Comparison of ENCODE assay signal across 16 cellular contexts in genomic region chr3:47414161-47414564, GRCh38. TPM values are rescaled to one million over a fixed set of nuclear protein-coding genes. Genes with fewer than 3 reads are reported as not detected.
A peak's percentile ranks its signal among the peaks of the same experiment; 100 is the strongest.
DNase-seq lines count a peak whose midpoint lies in the region; ATAC-seq, FAIRE-seq and TF ChIP-seq lines count a peak whose summit lies in the region.
"Had no signal": no experiment of that assay in that cellular context is flagged by ENCODE, and none has a peak within 500 bp of the region (broad histone marks: within the 10 kb centered on the region; RNA-seq: fewer than 3 reads in every experiment).

No MANE protein-coding gene starts in this region.

- H3K27me3 Mint-ChIP-seq in naive thymus-derived CD4-positive, alpha-beta T cell: no peaks in the 10 kb centered on the region
- H3K27me3 Mint-ChIP-seq: activated naive CD8-positive, alpha-beta T cell treated with anti-CD3 and anti-CD28 coated beads for 36 hours had no signal

- FAIRE-seq in H1 (lab: Jason Lieb, UNC): no peak
- FAIRE-seq: HTR-8/SVneo had no signal

- no peak overlapping the region for H4K5ac ChIP-seq in H1 (ENCODE audit: insufficient read length, low read depth, low read length)

- H2BK15ac ChIP-seq in H1 (ENCODE audit: low read length): no peak overlapping the region

- H3K9ac ChIP-seq in BLaER1 treated with 17β-estradiol and CSF1 and Interleukin-3, amounts not matched to agents 10 nM and 100 nM: peak overlapping the region in 9 of 11 experiments; percentile 14 to 56 (median 31); a peak in 14 of 22 replicates
- 0 out of 7 replicates have a peak overlapping the region, but pooled peaks of 1 of the 4 experiments have one; percentile 5 for H3K9ac ChIP-seq in H1 (replicated peaks in 1 of 4; ENCODE audit: extremely low read depth in 1 of 4, low read depth in 3 of 4, low read length in 3 of 4)

- H2AK5ac ChIP-seq in H1 (ENCODE audit: low read depth, low read length): no peak overlapping the region

- H3K4me3 Mint-ChIP-seq in naive thymus-derived CD4-positive, alpha-beta T cell: no peak overlapping the region
- H3K4me3 Mint-ChIP-seq: activated naive CD8-positive, alpha-beta T cell treated with anti-CD3 and anti-CD28 coated beads for 36 hours; endodermal cell; H9 had no signal

- peaks cover 17 to 53% (median 47%) of the 10 kb centered on the region in 10 experiments for H3K4me1 ChIP-seq in BLaER1 treated with 17β-estradiol and CSF1 and Interleukin-3, amounts not matched to agents 10 nM and 100 nM
- H3K4me1 ChIP-seq in H1 (replicated peaks in 1 of 4; ENCODE audit: control insufficient read depth in 3 of 4, insufficient read depth in 4 of 4, low read length in 3 of 4): no peaks in the 10 kb centered on the region; a peak in 2 of 7 replicates
- H3K4me1 ChIP-seq in sigmoid colon: no peaks in the 10 kb centered on the region
- no peaks in the 10 kb centered on the region for H3K4me1 ChIP-seq in naive thymus-derived CD4-positive, alpha-beta T cell (ENCODE audit: control insufficient read depth in 2 of 2, insufficient read depth in 2 of 2, low read length in 2 of 2)

- TF ChIP-seq RAD21 in H1 (IDR thresholded peaks at IDR 0.05 in 1 of 2, conservative IDR thresholded peaks at IDR 0.05 in 1 of 2; ENCODE audit: low read depth in 2 of 2, low read length in 2 of 2): no peak

- H2AFZ ChIP-seq in H1 (ENCODE audit: low read length): no peak overlapping the region

- no peak overlapping the region for H3K18ac ChIP-seq in H1 (ENCODE audit: extremely low read depth, low read length)

- H3K79me1 ChIP-seq in H1 (ENCODE audit: low read depth, low read length): no peaks in the 10 kb centered on the region

- no peak overlapping the region for H2BK120ac ChIP-seq in H1 (replicated peaks; ENCODE audit: low read depth, low read length)

- H3K27me3 ChIP-seq in BLaER1 treated with 17β-estradiol and CSF1 and Interleukin-3, amounts not matched to agents 10 nM and 100 nM: no peaks in the 10 kb centered on the region
- H3K27me3 ChIP-seq in H1 (replicated peaks in 1 of 4; ENCODE audit: control insufficient read depth in 3 of 4, extremely low read depth in 1 of 4, insufficient read depth in 3 of 4, low read length in 3 of 4): no peaks in the 10 kb centered on the region
- no peaks in the 10 kb centered on the region for H3K27me3 ChIP-seq in sigmoid colon
- H3K27me3 ChIP-seq in naive thymus-derived CD4-positive, alpha-beta T cell (ENCODE audit: control insufficient read depth in 2 of 2, insufficient read depth in 2 of 2, low read length in 2 of 2): no peaks in the 10 kb centered on the region

- no peaks in the 10 kb centered on the region for H3K79me2 ChIP-seq in H1 (ENCODE audit: control insufficient read depth in 1 of 2, insufficient read depth in 2 of 2, low read length in 2 of 2)

- peak overlapping the region in 7 of 11 experiments; percentile 7 to 62 (median 31); a peak in 9 of 22 replicates for H3K27ac ChIP-seq in BLaER1 treated with 17β-estradiol and CSF1 and Interleukin-3, amounts not matched to agents 10 nM and 100 nM
- H3K27ac ChIP-seq in H1 (ENCODE audit: low read depth, low read length) (no peak overlapping the region), sigmoid colon (no peak overlapping the region)
- H3K27ac ChIP-seq in naive thymus-derived CD4-positive, alpha-beta T cell (ENCODE audit: low read depth, low read length): no peak overlapping the region

- DNase-seq in NCI-H146 (lab: John Stamatoyannopoulos, UW): peak; percentile 20
- no peak for DNase-seq in H1 (ENCODE audit: low read depth in 1 of 2, low spot score in 2 of 2)
- peak; percentile 64 for DNase-seq in sigmoid colon
- DNase-seq in NCI-H524 treated with DMSO at 0.1 percent for 48 hours (lab: John Stamatoyannopoulos, UW): no peak
- DNase-seq in NCI-H82 (lab: John Stamatoyannopoulos, UW): no peak
- DNase-seq in naive thymus-derived CD4-positive, alpha-beta T cell: no peak
- DNase-seq: activated CD4-positive, alpha-beta T cell treated with anti-CD3 and anti-CD28 coated beads for 1 hour; activated naive CD8-positive, alpha-beta T cell treated with anti-CD3 and anti-CD28 coated beads for 36 hours; DND-41; endodermal cell; H9; NCI-H1105; stimulated activated CD8-positive, alpha-beta memory T cell treated with anti-CD3 and anti-CD28 coated beads, Interleukin-4, amount 100 ng/mL, for 48 hours had no signal

- 97% methylated on average over 3 of the region's 3 CpGs; no CpG with 5 or more reads in 1 of the 2 experiments for WGBS in H1 (ENCODE audit: extremely low coverage in 1 of 2, insufficient coverage in 1 of 2, insufficient read length in 1 of 2, insufficient replicate concordance in 2 of 2, low coverage in 1 of 2, low lambda C conversion rate in 2 of 2, missing lambda C conversion rate in 1 of 2), 2 experiments
- 79 to 82% methylated on average over 3 of the region's 3 CpGs for WGBS in sigmoid colon, 2 donors

- ATAC-seq in naive thymus-derived CD4-positive, alpha-beta T cell: no peak
- ATAC-seq: Right ventricle myocardium inferior had no signal

- peak overlapping the region in 10 of 11 experiments; percentile 40 to 93 (median 75); a peak in 19 of 22 replicates for H3K4me2 ChIP-seq in BLaER1 treated with 17β-estradiol and CSF1 and Interleukin-3, amounts not matched to agents 10 nM and 100 nM
- no peak overlapping the region for H3K4me2 ChIP-seq in H1 (ENCODE audit: insufficient read depth in 1 of 2, low read depth in 2 of 2, low read length in 2 of 2)

- H3K36me3 ChIP-seq in BLaER1 treated with 17β-estradiol and CSF1 and Interleukin-3, amounts not matched to agents 10 nM and 100 nM: peaks cover 61 to 89% (median 73%) of the 10 kb centered on the region in 11 experiments
- peaks cover 21 to 69% (median 33%) of the 10 kb centered on the region in 4 experiments for H3K36me3 ChIP-seq in H1 (ENCODE audit: control insufficient read depth in 2 of 4, insufficient read depth in 4 of 4, low read length in 3 of 4)
- peaks cover 18 to 93% (median 65%) of the 10 kb centered on the region in 4 donors for H3K36me3 ChIP-seq in sigmoid colon
- H3K36me3 ChIP-seq in naive thymus-derived CD4-positive, alpha-beta T cell (ENCODE audit: control insufficient read depth in 2 of 3, insufficient read depth in 3 of 3, low read length in 3 of 3): peaks cover 6 to 93% (median 13%) of the 10 kb centered on the region in 3 experiments

- H3K23me2 ChIP-seq in H1 (ENCODE audit: low read depth, low read length): no peaks in the 10 kb centered on the region

- H3K4ac ChIP-seq in H1 (replicated peaks; ENCODE audit: insufficient read length, low read depth, low read length): no peak overlapping the region

- H2BK20ac ChIP-seq in H1 (ENCODE audit: low read length): no peak overlapping the region

- H4K20me1 ChIP-seq in BLaER1 treated with 17β-estradiol and CSF1 and Interleukin-3, amounts not matched to agents 10 nM and 100 nM: peaks cover 40 to 80% (median 67%) of the 10 kb centered on the region in 11 experiments; a peak in 21 of 22 replicates
- H4K20me1 ChIP-seq in H1 (replicated peaks in 1 of 2; ENCODE audit: control insufficient read depth in 1 of 2, insufficient read depth in 2 of 2, low read length in 2 of 2): peaks cover 0 to 20% of the 10 kb centered on the region in 2 experiments

- H3K4me1 Mint-ChIP-seq in naive thymus-derived CD4-positive, alpha-beta T cell: peaks cover 0 to 10% (median 0%) of the 10 kb centered on the region in 7 donors
- H3K4me1 Mint-ChIP-seq: endodermal cell had no signal

- intact Hi-C loops in sigmoid colon (cut with DNase I): loop anchor here (10.0 kb wide), 1 partner anchor 391 kb away; the partner anchor contains the start of gene DHX30
- intact Hi-C loops in naive thymus-derived CD4-positive, alpha-beta T cell (cut with micrococcal nuclease): no loop called here

- H3K14ac ChIP-seq in H1 (ENCODE audit: insufficient read length): no peak overlapping the region

- no peak overlapping the region for H2BK5ac ChIP-seq in H1 (ENCODE audit: low read depth, low read length)

- peak overlapping the region in 3 of 10 experiments; percentile 12 to 21 (median 16); a peak in 1 of 20 replicates for H3K4me3 ChIP-seq in BLaER1 treated with 17β-estradiol and CSF1 and Interleukin-3, amounts not matched to agents 10 nM and 100 nM
- H3K4me3 ChIP-seq in H1 (ENCODE audit: extremely low read depth in 1 of 4, insufficient read depth in 2 of 4, low read depth in 3 of 4, low read length in 4 of 4) (no peak overlapping the region), sigmoid colon (no peak overlapping the region)
- H3K4me3 ChIP-seq in naive thymus-derived CD4-positive, alpha-beta T cell (ENCODE audit: low read length): no peak overlapping the region

- POLR2A ChIA-PET in H1 (lab: Charles Lee; ENCODE audit: partially characterized antibody): interaction anchor here (1.2 kb wide), 1 partner anchor 9 kb away, joined by 4 read pairs; no protein-coding TSS in a partner anchor
- POLR2A ChIA-PET in naive thymus-derived CD4-positive, alpha-beta T cell (lab: Charles Lee): no interaction called here

- H3K23ac ChIP-seq in H1 (ENCODE audit: insufficient read length): no peak overlapping the region

- TF ChIP-seq CTCF in H1 (IDR thresholded peaks at IDR 0.05; ENCODE audit: control extremely low read depth in 1 of 3, insufficient read depth in 1 of 3, low read depth in 1 of 3, low read length in 3 of 3): no peak
- no peak for TF ChIP-seq CTCF in sigmoid colon (IDR thresholded peaks at IDR 0.05)

- no peak overlapping the region for H3K56ac ChIP-seq in H1 (replicated peaks; ENCODE audit: insufficient read length, low read depth, low read length)

- peaks cover 5 to 24% (median 5%) of the 10 kb centered on the region in 5 donors for H3K36me3 Mint-ChIP-seq in naive thymus-derived CD4-positive, alpha-beta T cell

- CTCF ChIA-PET in H1 (lab: Charles Lee; ENCODE audit: partially characterized antibody): interaction anchor here (1.0 kb wide), 1 partner anchor 9 kb away, joined by 5 read pairs; no protein-coding TSS in a partner anchor
- CTCF ChIA-PET in naive thymus-derived CD4-positive, alpha-beta T cell (lab: Charles Lee): no interaction called here

- TF ChIP-seq EP300 in H1 (IDR thresholded peaks at IDR 0.05; ENCODE audit: borderline replicate concordance in 1 of 2, low read depth in 2 of 2, low read length in 2 of 2): no peak
- TF ChIP-seq EP300 in sigmoid colon (IDR thresholded peaks at IDR 0.05): no peak

- no peak overlapping the region for H2BK12ac ChIP-seq in H1 (ENCODE audit: low read depth, low read length)

- no peak overlapping the region for H4K91ac ChIP-seq in H1 (replicated peaks; ENCODE audit: insufficient read length, low read length)

- H4K8ac ChIP-seq in H1 (ENCODE audit: extremely low read depth, insufficient read depth, low read length): peak overlapping the region; percentile 72

- TF ChIP-seq POLR2A in H1 (IDR thresholded peaks at IDR 0.05; ENCODE audit: control extremely low read depth in 1 of 2, low read depth in 2 of 2, low read length in 2 of 2) (no peak), sigmoid colon (IDR thresholded peaks at IDR 0.05) (no peak)

- H3K27ac Mint-ChIP-seq in naive thymus-derived CD4-positive, alpha-beta T cell: peak overlapping the region in 1 of 9 donors; percentile 9
- H3K27ac Mint-ChIP-seq: activated naive CD8-positive, alpha-beta T cell treated with anti-CD3 and anti-CD28 coated beads for 36 hours had no signal

- no peaks in the 10 kb centered on the region for H3K9me3 ChIP-seq in BLaER1 treated with 17β-estradiol and CSF1 and Interleukin-3, amounts not matched to agents 10 nM and 100 nM (replicated peaks in 1 of 11)
- H3K9me3 ChIP-seq in H1 (ENCODE audit: insufficient read depth in 2 of 2, low read depth in 1 of 2, low read length in 1 of 2) (peaks cover 0 to 7% of the 10 kb centered on the region in 2 experiments; a peak in 1 of 4 replicates), sigmoid colon (no peaks in the 10 kb centered on the region)
- H3K9me3 ChIP-seq in naive thymus-derived CD4-positive, alpha-beta T cell (ENCODE audit: control insufficient read depth in 2 of 3, low read length in 3 of 3): no peaks in the 10 kb centered on the region

- H3K9me3 Mint-ChIP-seq in naive thymus-derived CD4-positive, alpha-beta T cell: no peaks in the 10 kb centered on the region
- H3K9me3 Mint-ChIP-seq: activated naive CD8-positive, alpha-beta T cell treated with anti-CD3 and anti-CD28 coated beads for 36 hours had no signal

RNA-seq across cellular contexts. Expression of gene PTPN23, which starts 33.3 kb away (rescaled TPM):
- 44.1 and 46.7 TPM in 2 replicates for total RNA-seq in H1 (2021; fragmentation: NEBNext Ultra II Directional; extraction: Animal tissue kit (Norgen Biotek cat#: 25700))
- polyA plus RNA-seq in H1 (2011; rRNA removed) (2.9 and 5.5 TPM in 2 replicates), sigmoid colon (10 to 100 TPM in 2 of 3 donors, 1 to 10 TPM in 1; 7.8 to 23.1 (median 10.2) TPM)
- polyA plus RNA-seq in H1 (2011; cell fraction: cytosol; rRNA removed): 2.5 TPM
- polyA plus RNA-seq in H1 (2011; cell fraction: nucleus; rRNA removed): 23.5 TPM
- polyA plus RNA-seq in H1 (2012, experiment 1 of 2): 27.9 to 39.5 TPM (median 35.9 TPM) in 4 replicates
- polyA plus RNA-seq in H1 (2012, experiment 2 of 2): 29.6 TPM
- polyA plus RNA-seq in H1 (2013, experiment 1 of 2): 27.1 TPM
- polyA plus RNA-seq in H1 (2013, experiment 2 of 2): 29.4 TPM
- polyA minus RNA-seq in H1 (2011; rRNA and poly(A)+ RNA removed): 12.3 and 13.7 TPM in 2 replicates
- polyA minus RNA-seq in H1 (2011; cell fraction: cytosol; rRNA and poly(A)+ RNA removed): 13.4 TPM
- 23.1 TPM for polyA minus RNA-seq in H1 (2011; cell fraction: nucleus; rRNA and poly(A)+ RNA removed)
- total RNA-seq in sigmoid colon: 10 to 100 TPM; 11.0 to 26.9 (median 14.7) TPM
- 10 to 100 TPM; 35.8 to 51.2 (median 38.5) TPM for total RNA-seq in naive thymus-derived CD4-positive, alpha-beta T cell
- polyA plus RNA-seq in naive thymus-derived CD4-positive, alpha-beta T cell: 1 to 10 TPM; 1.4 to 4.0 TPM

Comparison
In these comparisons a context has a peak if more than half of its experiments do, and no peak if none do; other contexts are left out.
1. H3K27ac ChIP-seq: peak in BLaER1 treated with 17β-estradiol and CSF1 and Interleukin-3, amounts not matched to agents 10 nM and 100 nM (7 of 11); none in H1 (single experiment), sigmoid colon (0 of 4) and naive thymus-derived CD4-positive, alpha-beta T cell (single experiment).
2. H3K4me2 ChIP-seq: peak in BLaER1 treated with 17β-estradiol and CSF1 and Interleukin-3, amounts not matched to agents 10 nM and 100 nM (10 of 11); none in H1 (0 of 2).
3. DNase-seq: peak in NCI-H146 (single experiment) and sigmoid colon (single experiment); none in H1 (0 of 2), NCI-H524 treated with DMSO at 0.1 percent for 48 hours (single experiment), NCI-H82 (single experiment) and naive thymus-derived CD4-positive, alpha-beta T cell (0 of 9).